ENCODE assay signal across 22 cellular contexts in the genomic region with DNA sequence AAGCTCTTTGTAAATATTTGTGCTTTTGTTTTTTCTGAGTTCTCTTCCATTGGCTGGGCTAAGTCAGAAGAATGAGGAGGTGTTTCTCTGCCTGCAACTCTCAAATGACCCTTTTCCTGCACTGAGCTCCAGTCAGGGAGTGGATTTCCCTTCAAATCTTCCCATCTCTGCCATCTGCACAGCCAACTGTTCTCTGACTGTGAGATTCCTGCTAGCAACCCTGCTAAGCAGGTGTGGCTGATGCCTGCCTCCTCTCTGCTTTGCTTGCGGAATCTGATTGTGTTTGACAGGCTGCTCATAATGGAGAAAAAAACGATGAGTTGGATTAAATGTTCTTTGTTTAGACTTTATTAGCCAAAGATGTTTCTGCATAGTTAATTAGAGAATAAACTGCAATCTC.
"Had no signal": no experiment of that assay in that cellular context is flagged by ENCODE, and none has a peak within 500 bp of the region (broad histone marks: within the 10 kb centered on the region; RNA-seq: fewer than 3 reads in every experiment).

No MANE protein-coding gene starts in this region.

- H3K27ac ChIP-seq: esophagus muscularis mucosa, foreskin keratinocyte, left ventricle myocardium inferior, skin epidermis, upper lobe of left lung had no signal

- H3K27me3 ChIP-seq: esophagus muscularis mucosa, foreskin keratinocyte, upper lobe of left lung had no signal

- H3K36me3 ChIP-seq: esophagus muscularis mucosa, left ventricle myocardium inferior, upper lobe of left lung had no signal

- DNase-seq: activated B cell treated with CpG ODN at 0.5 μM for 24 hours; activated CD4-positive, alpha-beta T cell treated with anti-CD3 and anti-CD28 coated beads, Interleukin-2, amount 50 U/mL, for 1 hour; activated CD8-positive, alpha-beta T cell treated with anti-CD3 and anti-CD28 coated beads for 36 hours; activated gamma-delta T cell treated with Interleukin-2 at 50 U/mL for 16 hours; activated naive CD4-positive, alpha-beta T cell treated with anti-CD3 and anti-CD28 coated beads, Interleukin-2, amount 50 U/mL, for 16 hours; activated T-cell treated with anti-CD3 and anti-CD28 coated beads, Interleukin-2, amount 50 U/mL, for 4 hours; amniotic stem cell; effector CD4-positive, alpha-beta T cell; foreskin keratinocyte; islet precursor cell; left ventricle myocardium inferior; mucosa of descending colon; stimulated activated CD4-positive, alpha-beta T cell treated with anti-CD3 and anti-CD28 coated beads, Interleukin-12 subunit alpha, Interleukin-12 subunit beta, amount 100 ng/mL, for 4 hours; stimulated activated CD4-positive, alpha-beta T cell treated with anti-CD3 and anti-CD28 coated beads, Interleukin-4, amount 100 ng/mL, for 1 hour; T-helper 2 cell; upper lobe of left lung had no signal

- ATAC-seq: activated CD8-positive, alpha-beta T cell treated with anti-CD3 and anti-CD28 coated beads for 36 hours; activated T-cell treated with anti-CD3 and anti-CD28 coated beads, Interleukin-2, amount 50 U/mL, for 4 hours; activated T-helper 17 cell treated with anti-CD3 and anti-CD28 coated beads, Interleukin-2, amount 50 U/mL, for 72 hours; foreskin keratinocyte; mucosa of descending colon; natural killer cell treated with Interleukin-12 subunit alpha and Interleukin-12 subunit beta and Interleukin-15 and Interleukin-18, amount 100 ng/mL, for 72 hours; sciatic nerve; stimulated activated effector memory CD8-positive, alpha-beta T cell treated with anti-CD3 and anti-CD28 coated beads, Interleukin-12 subunit alpha, Interleukin-12 subunit beta, amount 100 ng/mL, for 72 hours had no signal

- H3K4me3 ChIP-seq: esophagus muscularis mucosa, left ventricle myocardium inferior, mucosa of descending colon, skin epidermis, upper lobe of left lung had no signal
